In genomic region chr9:125374443-125375309, GRCh38 we compare ENCODE assay signal across 8 cellular contexts.
DNase-seq lines count a peak whose midpoint lies in the region; ATAC-seq and TF ChIP-seq lines count a peak whose summit lies in the region.

No MANE protein-coding gene starts in this region.

- H3K4me2 ChIP-seq in fibroblast of lung (ENCODE audit: extremely low read depth, insufficient read depth, low read length) = peak overlapping the region; percentile 75

- H3K27ac Mint-ChIP-seq in natural killer cell treated with Interleukin-12 subunit alpha and Interleukin-12 subunit beta and Interleukin-15 and Interleukin-18, amount 100 ng/mL, for 72 hours = no peak overlapping the region
- peak overlapping the region; percentile 69 for H3K27ac Mint-ChIP-seq in stimulated activated effector memory CD8-positive, alpha-beta T cell treated with anti-CD3 and anti-CD28 coated beads, Interleukin-12 subunit alpha, Interleukin-12 subunit beta, amount 100 ng/mL, for 72 hours

- TF ChIP-seq CTCF in fibroblast of lung (conservative IDR thresholded peaks at IDR 0.05 in 1 of 2, IDR thresholded peaks at IDR 0.05 in 1 of 2; ENCODE audit: low read depth in 1 of 2, low read length in 2 of 2) = peak; percentile 77 to 78

- no peaks in the 10 kb centered on the region for H3K27me3 ChIP-seq in fibroblast of lung (ENCODE audit: control insufficient read depth, insufficient read depth, low read length)

- peak overlapping the region; percentile 36 for H3K4me3 Mint-ChIP-seq in natural killer cell treated with Interleukin-12 subunit alpha and Interleukin-12 subunit beta and Interleukin-15 and Interleukin-18, amount 100 ng/mL, for 72 hours
- peak overlapping the region; percentile 48 for H3K4me3 Mint-ChIP-seq in stimulated activated effector memory CD8-positive, alpha-beta T cell treated with anti-CD3 and anti-CD28 coated beads, Interleukin-12 subunit alpha, Interleukin-12 subunit beta, amount 100 ng/mL, for 72 hours

- H3K27ac ChIP-seq in fibroblast of lung (ENCODE audit: insufficient read depth, low read length) = no peak overlapping the region

- ATAC-seq in natural killer cell treated with Interleukin-12 subunit alpha and Interleukin-12 subunit beta and Interleukin-15 and Interleukin-18, amount 100 ng/mL, for 72 hours = peak; percentile 73 to 82
- peak; percentile 89 for ATAC-seq in stimulated activated effector memory CD8-positive, alpha-beta T cell treated with anti-CD3 and anti-CD28 coated beads, Interleukin-12 subunit alpha, Interleukin-12 subunit beta, amount 100 ng/mL, for 72 hours
- ATAC-seq in HG03469 (IDR thresholded peaks at IDR 0.05; ENCODE audit: unreplicated experiment) = no peak

- H3K4me1 Mint-ChIP-seq in natural killer cell treated with Interleukin-12 subunit alpha and Interleukin-12 subunit beta and Interleukin-15 and Interleukin-18, amount 100 ng/mL, for 72 hours (ENCODE audit: low read depth in 2 of 2) = no peaks in the 10 kb centered on the region
- H3K4me1 Mint-ChIP-seq in stimulated activated effector memory CD8-positive, alpha-beta T cell treated with anti-CD3 and anti-CD28 coated beads, Interleukin-12 subunit alpha, Interleukin-12 subunit beta, amount 100 ng/mL, for 72 hours = peaks cover 10% of the 10 kb centered on the region

- no peaks in the 10 kb centered on the region for H3K4me1 ChIP-seq in fibroblast of lung (ENCODE audit: control insufficient read depth, extremely low read depth, insufficient read depth, low read length)

- H3K9me3 ChIP-seq in fibroblast of lung (ENCODE audit: control insufficient read depth, insufficient read depth, low read depth, low read length) = no peaks in the 10 kb centered on the region

- no peaks in the 10 kb centered on the region for H3K9me3 Mint-ChIP-seq in natural killer cell treated with Interleukin-12 subunit alpha and Interleukin-12 subunit beta and Interleukin-15 and Interleukin-18, amount 100 ng/mL, for 72 hours
- no peaks in the 10 kb centered on the region for H3K9me3 Mint-ChIP-seq in stimulated activated effector memory CD8-positive, alpha-beta T cell treated with anti-CD3 and anti-CD28 coated beads, Interleukin-12 subunit alpha, Interleukin-12 subunit beta, amount 100 ng/mL, for 72 hours

- no peaks in the 10 kb centered on the region for H3K36me3 Mint-ChIP-seq in natural killer cell treated with Interleukin-12 subunit alpha and Interleukin-12 subunit beta and Interleukin-15 and Interleukin-18, amount 100 ng/mL, for 72 hours
- H3K36me3 Mint-ChIP-seq in stimulated activated effector memory CD8-positive, alpha-beta T cell treated with anti-CD3 and anti-CD28 coated beads, Interleukin-12 subunit alpha, Interleukin-12 subunit beta, amount 100 ng/mL, for 72 hours = no peaks in the 10 kb centered on the region

- no peak overlapping the region for H3K9ac ChIP-seq in fibroblast of lung (ENCODE audit: insufficient read depth, low read length)

- DNase-seq in GM04504 (ENCODE audit: low read depth) = peak; percentile 41
- DNase-seq in HUDEP-2 (lab: John Stamatoyannopoulos, UW; ENCODE audit: unreplicated experiment in 76 of 76) = peak in 56 of 76 experiments; percentile 5 to 70 (median 38)
- DNase-seq in OCI-M1 (lab: John Stamatoyannopoulos, UW) = peak; percentile 80
- peak; percentile 59 for DNase-seq in activated T-cell treated with anti-CD3 and anti-CD28 coated beads, Interleukin-2, amount 50 U/mL, for 1 hour
- peak; percentile 68 to 76 for DNase-seq in fibroblast of lung (ENCODE audit: low read depth in 2 of 2)
- DNase-seq in natural killer cell treated with Interleukin-12 subunit alpha and Interleukin-12 subunit beta and Interleukin-15 and Interleukin-18, amount 100 ng/mL, for 72 hours (ENCODE audit: low spot score) = peak; percentile 68
- DNase-seq in stimulated activated effector memory CD8-positive, alpha-beta T cell treated with anti-CD3 and anti-CD28 coated beads, Interleukin-12 subunit alpha, Interleukin-12 subunit beta, amount 100 ng/mL, for 72 hours (ENCODE audit: low spot score in 2 of 2) = peak; percentile 34 to 74

- H2AFZ ChIP-seq in fibroblast of lung (ENCODE audit: low read length) = no peak overlapping the region

- no peaks in the 10 kb centered on the region for H3K79me2 ChIP-seq in fibroblast of lung (ENCODE audit: control insufficient read depth, insufficient read depth, low read length)

- H3K4me3 ChIP-seq in fibroblast of lung (replicated peaks in 1 of 4; ENCODE audit: control extremely low read depth in 1 of 4, insufficient read depth in 1 of 4, low read depth in 3 of 4, low read length in 4 of 4) = peak overlapping the region in 2 of 4 experiments; percentile 30 to 50

- H4K20me1 ChIP-seq in fibroblast of lung (ENCODE audit: control insufficient read depth, extremely low read depth, insufficient read depth, low read length) = no peaks in the 10 kb centered on the region

- no peaks in the 10 kb centered on the region for H3K36me3 ChIP-seq in fibroblast of lung (ENCODE audit: control insufficient read depth, insufficient read depth, low read length)

- H3K27me3 Mint-ChIP-seq in natural killer cell treated with Interleukin-12 subunit alpha and Interleukin-12 subunit beta and Interleukin-15 and Interleukin-18, amount 100 ng/mL, for 72 hours = no peaks in the 10 kb centered on the region
